8 cellular contexts compared by ENCODE assay signal in genomic region chr11:95699631-95700470, GRCh38.
DNase-seq lines count a peak whose midpoint lies in the region; ATAC-seq lines count a peak whose summit lies in the region.

No MANE protein-coding gene starts in this region.

- CTCF ChIA-PET in activated CD8-positive, alpha-beta memory T cell treated with anti-CD3 and anti-CD28 coated beads, Interleukin-2, amount 10 ng/mL, durations not matched to agents 7 days and 5 days (lab: Charles Lee): interaction anchor here (0.8 to 1.9 kb wide), 5 partner anchors 12 to 633 kb away, joined by 3 to 12 read pairs (median 4); partner anchors contain the start of gene SRSF8

- peaks cover 3% of the 10 kb centered on the region for H3K9me3 Mint-ChIP-seq in activated CD8-positive, alpha-beta memory T cell treated with anti-CD3 and anti-CD28 coated beads, Interleukin-2, amount 10 ng/mL, durations not matched to agents 7 days and 5 days (ENCODE audit: low read depth)
- no peaks in the 10 kb centered on the region for H3K9me3 Mint-ChIP-seq in central memory CD8-positive, alpha-beta T cell

- H3K27me3 Mint-ChIP-seq in activated CD8-positive, alpha-beta memory T cell treated with anti-CD3 and anti-CD28 coated beads, Interleukin-2, amount 10 ng/mL, durations not matched to agents 7 days and 5 days: no peaks in the 10 kb centered on the region
- no peaks in the 10 kb centered on the region for H3K27me3 Mint-ChIP-seq in central memory CD8-positive, alpha-beta T cell

- no peak for DNase-seq in activated CD8-positive, alpha-beta memory T cell treated with anti-CD3 and anti-CD28 coated beads, Interleukin-2, amount 10 ng/mL, durations not matched to agents 7 days and 5 days
- no peak for DNase-seq in activated CD8-positive, alpha-beta memory T cell treated with anti-CD3 and anti-CD28 coated beads, Interleukin-2, amount 50 U/mL, for 48 hours
- DNase-seq in central memory CD8-positive, alpha-beta T cell (ENCODE audit: low spot score in 2 of 2): no peak
- peak; percentile 72 for DNase-seq in superior temporal gyrus (ENCODE audit: extremely low spot score)
- no peak for DNase-seq in SHP77 treated with DMSO at 0.1 percent for 48 hours (lab: John Stamatoyannopoulos, UW)
- no peak for DNase-seq in NCI-H345 treated with DMSO at 0.1 percent for 48 hours (lab: John Stamatoyannopoulos, UW; ENCODE audit: unreplicated experiment)
- DNase-seq in germinal center (ENCODE audit: low spot score): no peak

- H3K36me3 Mint-ChIP-seq in activated CD8-positive, alpha-beta memory T cell treated with anti-CD3 and anti-CD28 coated beads, Interleukin-2, amount 10 ng/mL, durations not matched to agents 7 days and 5 days: peaks cover 19% of the 10 kb centered on the region
- peaks cover 2% of the 10 kb centered on the region for H3K36me3 Mint-ChIP-seq in central memory CD8-positive, alpha-beta T cell (ENCODE audit: insufficient read depth)

- ATAC-seq in activated CD8-positive, alpha-beta memory T cell treated with anti-CD3 and anti-CD28 coated beads, Interleukin-2, amount 10 ng/mL, durations not matched to agents 7 days and 5 days: peak; percentile 71
- ATAC-seq in HG03457 (IDR thresholded peaks at IDR 0.05; ENCODE audit: unreplicated experiment): peak; percentile 38
- ATAC-seq in central memory CD8-positive, alpha-beta T cell (replicated peaks; ENCODE audit: extremely low read depth, poor library complexity, severe bottlenecking): peak; percentile 72

- peak overlapping the region; percentile 65 for H3K4me3 Mint-ChIP-seq in activated CD8-positive, alpha-beta memory T cell treated with anti-CD3 and anti-CD28 coated beads, Interleukin-2, amount 10 ng/mL, durations not matched to agents 7 days and 5 days
- peak overlapping the region; percentile 74 for H3K4me3 Mint-ChIP-seq in central memory CD8-positive, alpha-beta T cell

- peak overlapping the region; percentile 89 for H3K27ac Mint-ChIP-seq in activated CD8-positive, alpha-beta memory T cell treated with anti-CD3 and anti-CD28 coated beads, Interleukin-2, amount 10 ng/mL, durations not matched to agents 7 days and 5 days
- H3K27ac Mint-ChIP-seq in central memory CD8-positive, alpha-beta T cell (ENCODE audit: low read depth): peak overlapping the region; percentile 89

- H3K4me1 Mint-ChIP-seq in activated CD8-positive, alpha-beta memory T cell treated with anti-CD3 and anti-CD28 coated beads, Interleukin-2, amount 10 ng/mL, durations not matched to agents 7 days and 5 days: peaks cover 36% of the 10 kb centered on the region
- H3K4me1 Mint-ChIP-seq in central memory CD8-positive, alpha-beta T cell: peaks cover 26% of the 10 kb centered on the region
